Comparison of ENCODE assay signal across 9 cellular contexts in genomic region chr4:128220286-128221235, GRCh38.
A peak's percentile ranks its signal among the peaks of the same experiment; 100 is the strongest.
DNase-seq lines count a peak whose midpoint lies in the region; ATAC-seq and TF ChIP-seq lines count a peak whose summit lies in the region.
"Had no signal": no experiment of that assay in that cellular context is flagged by ENCODE, and none has a peak within 500 bp of the region (broad histone marks: within the 10 kb centered on the region; RNA-seq: fewer than 3 reads in every experiment).

No MANE protein-coding gene starts in this region.

- no peaks in the 10 kb centered on the region for H3K4me1 ChIP-seq in A673 (ENCODE audit: insufficient read depth, low read length, poor library complexity, severe bottlenecking)
- H3K4me1 ChIP-seq in SJSA1 (replicated peaks) = peaks cover 33% of the 10 kb centered on the region

- POLR2A ChIA-PET in A673 (lab: Charles Lee; ENCODE audit: low non-redundant PET) = no interaction called here

- H3K27ac ChIP-seq in A673 (ENCODE audit: low read depth, low read length, poor library complexity, severe bottlenecking) (no peak overlapping the region), SJSA1 (peak overlapping the region; percentile 58)

- H3K27me3 Mint-ChIP-seq in glutamatergic neuron (ENCODE audit: unreplicated experiment) = no peaks in the 10 kb centered on the region
- no peaks in the 10 kb centered on the region for H3K27me3 Mint-ChIP-seq in activated CD4-positive, alpha-beta T cell treated with anti-CD3 and anti-CD28 coated beads, Interleukin-2, amount 10 ng/mL, durations not matched to agents 24 days and 14 days
- H3K27me3 Mint-ChIP-seq: brain had no signal

- no TSS peak for BruUV-seq in A673 (replicated peaks; lab: Mats Ljungman, UMichigan)

- H3K4me3 ChIP-seq in A673 (ENCODE audit: low read depth, low read length, poor library complexity, severe bottlenecking) = no peak overlapping the region
- H3K4me3 ChIP-seq in SJSA1 = no peak overlapping the region

- H3K36me3 ChIP-seq in A673 (ENCODE audit: insufficient read depth, low read length, poor library complexity, severe bottlenecking) = no peaks in the 10 kb centered on the region
- H3K36me3 ChIP-seq in SJSA1 = no peaks in the 10 kb centered on the region

- no peaks in the 10 kb centered on the region for H3K4me1 Mint-ChIP-seq in glutamatergic neuron (ENCODE audit: low read depth, unreplicated experiment)
- no peaks in the 10 kb centered on the region for H3K4me1 Mint-ChIP-seq in activated CD4-positive, alpha-beta T cell treated with anti-CD3 and anti-CD28 coated beads, Interleukin-2, amount 10 ng/mL, durations not matched to agents 24 days and 14 days

- no peak overlapping the region for H3K4me3 Mint-ChIP-seq in glutamatergic neuron (ENCODE audit: unreplicated experiment)
- H3K4me3 Mint-ChIP-seq in activated CD4-positive, alpha-beta T cell treated with anti-CD3 and anti-CD28 coated beads, Interleukin-2, amount 10 ng/mL, durations not matched to agents 24 days and 14 days = no peak overlapping the region
- H3K4me3 Mint-ChIP-seq: brain had no signal

- no peaks in the 10 kb centered on the region for H3K9me3 ChIP-seq in A673 (ENCODE audit: low read depth, low read length, poor library complexity, severe bottlenecking)
- H3K9me3 ChIP-seq in SJSA1 (replicated peaks) = no peaks in the 10 kb centered on the region

- no peaks in the 10 kb centered on the region for H3K9me3 Mint-ChIP-seq in glutamatergic neuron (ENCODE audit: unreplicated experiment)
- no peaks in the 10 kb centered on the region for H3K9me3 Mint-ChIP-seq in activated CD4-positive, alpha-beta T cell treated with anti-CD3 and anti-CD28 coated beads, Interleukin-2, amount 10 ng/mL, durations not matched to agents 24 days and 14 days

- H3K27me3 ChIP-seq in A673 (replicated peaks; ENCODE audit: insufficient read depth, low read depth, low read length, poor library complexity) (no peaks in the 10 kb centered on the region), SJSA1 (replicated peaks) (no peaks in the 10 kb centered on the region)

- peak; percentile 90 for ATAC-seq in GM18502 (IDR thresholded peaks at IDR 0.05; ENCODE audit: poor library complexity, unreplicated experiment)
- peak; percentile 61 for ATAC-seq in HG03196 (IDR thresholded peaks at IDR 0.05; ENCODE audit: unreplicated experiment)
- no peak for ATAC-seq in GM21423 (IDR thresholded peaks at IDR 0.05; ENCODE audit: unreplicated experiment)

- peak; percentile 67 for DNase-seq in A673 (ENCODE audit: low spot score)
- peak in 1 of 2 experiments; percentile 70 for DNase-seq in SJSA1 (ENCODE audit: low read depth in 1 of 2, low spot score in 2 of 2)
- DNase-seq in glutamatergic neuron = no peak
- DNase-seq in NCI-H1436 treated with DMSO at 0.1 percent for 48 hours (lab: John Stamatoyannopoulos, UW) = no peak
- DNase-seq in activated CD4-positive, alpha-beta T cell treated with anti-CD3 and anti-CD28 coated beads, Interleukin-2, amount 10 ng/mL, durations not matched to agents 24 days and 14 days = no peak

- CTCF ChIA-PET in A673 (lab: Charles Lee) = no interaction called here

- TF ChIP-seq CTCF in A673 (conservative IDR thresholded peaks at IDR 0.05; ENCODE audit: low read depth, low read length) (peak; percentile 50; the same call in 1 of the 2 replicates), glutamatergic neuron (IDR thresholded peaks at IDR 0.05; ENCODE audit: partially characterized antibody, unreplicated experiment) (peak; percentile 48)

- intact Hi-C loops in A673 (cut with micrococcal nuclease; ENCODE audit: unreplicated experiment) = loop anchor here (10.0 kb wide), 1 partner anchor 616 kb away; no protein-coding TSS in a partner anchor
- intact Hi-C loops in activated CD4-positive, alpha-beta T cell treated with anti-CD3 and anti-CD28 coated beads, Interleukin-2, amount 10 ng/mL, durations not matched to agents 24 days and 14 days (cut with micrococcal nuclease) = loop anchor here (2.0 kb wide), 1 partner anchor 30 kb away; no protein-coding TSS in a partner anchor

- no peaks in the 10 kb centered on the region for H3K36me3 Mint-ChIP-seq in glutamatergic neuron (ENCODE audit: unreplicated experiment)
- no peaks in the 10 kb centered on the region for H3K36me3 Mint-ChIP-seq in activated CD4-positive, alpha-beta T cell treated with anti-CD3 and anti-CD28 coated beads, Interleukin-2, amount 10 ng/mL, durations not matched to agents 24 days and 14 days (ENCODE audit: low read depth)
- H3K36me3 Mint-ChIP-seq: brain had no signal

- H3K27ac Mint-ChIP-seq in glutamatergic neuron (ENCODE audit: unreplicated experiment) = no peak overlapping the region
- H3K27ac Mint-ChIP-seq in activated CD4-positive, alpha-beta T cell treated with anti-CD3 and anti-CD28 coated beads, Interleukin-2, amount 10 ng/mL, durations not matched to agents 24 days and 14 days = no peak overlapping the region
